Comparison of ENCODE assay signal across 18 cellular contexts in genomic region chr5:141039061-141039460, GRCh38. TPM values are rescaled to one million over a fixed set of nuclear protein-coding genes. Genes with fewer than 3 reads are reported as not detected.
DNase-seq lines count a peak whose midpoint lies in the region; ATAC-seq and TF ChIP-seq lines count a peak whose summit lies in the region.
"Had no signal": no experiment of that assay in that cellular context is flagged by ENCODE, and none has a peak within 500 bp of the region (broad histone marks: within the 10 kb centered on the region; RNA-seq: fewer than 3 reads in every experiment).

No MANE protein-coding gene starts in this region.

- no peaks in the 10 kb centered on the region for H3K36me3 ChIP-seq in BE2C
- no peaks in the 10 kb centered on the region for H3K36me3 ChIP-seq in HUES48 (ENCODE audit: control insufficient read depth, insufficient read depth, low read length)
- H3K36me3 ChIP-seq: MG63 had no signal

- H3K27me3 Mint-ChIP-seq in WTC11 (ENCODE audit: low read depth) (no peaks in the 10 kb centered on the region), nephron (ENCODE audit: low read depth) (no peaks in the 10 kb centered on the region)

- H3K36me3 Mint-ChIP-seq in WTC11 = no peaks in the 10 kb centered on the region
- no peaks in the 10 kb centered on the region for H3K36me3 Mint-ChIP-seq in nephron (ENCODE audit: low read depth)

- DNase-seq in BE2C (no peak), WTC11 (ENCODE audit: low spot score) (no peak), NOMO-1 (lab: John Stamatoyannopoulos, UW; ENCODE audit: unreplicated experiment in 2 of 2) (no peak), G401 (ENCODE audit: low spot score) (no peak), NCI-H2227 treated with DMSO at 0.1 percent for 48 hours (lab: John Stamatoyannopoulos, UW) (no peak), pons (ENCODE audit: low spot score) (no peak)
- DNase-seq: DMS 273 treated with DMSO at 0.1 percent for 48 hours, EL, HFFc6, Kasumi-1, MG63, NCI-H226 had no signal

- CTCF ChIA-PET in WTC11 (lab: Charles Lee) = interaction anchor here (1.0 to 3.9 kb wide), 17 partner anchors 39 to 197 kb away, joined by 3 to 243 read pairs (median 15); partner anchors contain the start of genes PCDHA11, PCDHA13, PCDHA8 and PCDHAC1

- peaks cover 4% of the 10 kb centered on the region for H3K4me1 Mint-ChIP-seq in WTC11
- H3K4me1 Mint-ChIP-seq in nephron = peaks cover 4% of the 10 kb centered on the region

- in situ Hi-C loops in G401 (cut with HindIII; ENCODE audit: low sequenced_read_pairs) = no loop called here

- H3K9me3 ChIP-seq in BE2C (no peaks in the 10 kb centered on the region), HUES48 (ENCODE audit: control insufficient read depth, insufficient read depth, low read length) (no peaks in the 10 kb centered on the region)

- H3K4me3 Mint-ChIP-seq in WTC11 (no peak overlapping the region; the same call in 1 of the 2 replicates), nephron (peak overlapping the region in 2 of 3 experiments; percentile 26 to 31)
- H3K4me3 Mint-ChIP-seq: HFFc6 had no signal

- ATAC-seq in WTC11 = no peak

- H3K4me3 ChIP-seq in BE2C (ENCODE audit: low read depth, low read length) (peak overlapping the region; percentile 74), HUES48 (ENCODE audit: low read depth, low read length) (peak overlapping the region; percentile 71; the same call in 1 of the 2 replicates)
- H3K4me3 ChIP-seq: MG63 had no signal

- 0 out of 2 replicates have a peak overlapping the region, but pooled peaks have one; percentile 0 for H3K9ac ChIP-seq in HUES48 (ENCODE audit: low read depth, low read length)

- H3K27ac Mint-ChIP-seq in WTC11 = 0 out of 2 replicates have a peak overlapping the region, but pooled peaks have one; percentile 5
- H3K27ac Mint-ChIP-seq in nephron = no peak overlapping the region
- H3K27ac Mint-ChIP-seq: HFFc6 had no signal

- POLR2A ChIA-PET in WTC11 (lab: Charles Lee) = interaction anchor here (1.3 to 2.4 kb wide), 2 partner anchors 37 to 112 kb away, joined by 6 to 50 read pairs; partner anchors contain the start of gene PCDHAC1

- H3K4me1 ChIP-seq in BE2C (no peaks in the 10 kb centered on the region; the same call in 1 of the 2 replicates), HUES48 (ENCODE audit: control insufficient read depth, insufficient read depth, low read length) (peaks cover 21% of the 10 kb centered on the region)

- no peaks in the 10 kb centered on the region for H3K9me3 Mint-ChIP-seq in WTC11
- H3K9me3 Mint-ChIP-seq in nephron = no peaks in the 10 kb centered on the region

- no peak overlapping the region for H3K27ac ChIP-seq in HUES48 (ENCODE audit: low read depth, low read length)

- no peaks in the 10 kb centered on the region for H3K27me3 ChIP-seq in BE2C
- H3K27me3 ChIP-seq in HUES48 (ENCODE audit: control insufficient read depth, insufficient read depth, low read length) = no peaks in the 10 kb centered on the region

- TF ChIP-seq CTCF in BE2C (IDR thresholded peaks at IDR 0.05; ENCODE audit: low read depth, low read length) (no peak), WTC11 (IDR thresholded peaks at IDR 0.05) (no peak), nephron (IDR thresholded peaks at IDR 0.05; ENCODE audit: unreplicated experiment in 3 of 3) (no peak)

TF ChIP-seq in WTC11, 78 proteins besides CTCF, POLR2A, EP300 and RAD21 (continues in another document):
- no peak for TF ChIP-seq PREB (CRISPR knock-in tag; IDR thresholded peaks at IDR 0.05; ENCODE audit: borderline replicate concordance)
- no peak for TF ChIP-seq CREM (CRISPR knock-in tag; IDR thresholded peaks at IDR 0.05)
- no peak for TF ChIP-seq FOXP1 (CRISPR knock-in tag; IDR thresholded peaks at IDR 0.05; ENCODE audit: borderline replicate concordance)
- no peak for TF ChIP-seq ZNF416 (CRISPR knock-in tag; IDR thresholded peaks at IDR 0.05)
- TF ChIP-seq RELA (CRISPR knock-in tag; IDR thresholded peaks at IDR 0.05; ENCODE audit: borderline replicate concordance) = no peak
- TF ChIP-seq, protein P1, sequence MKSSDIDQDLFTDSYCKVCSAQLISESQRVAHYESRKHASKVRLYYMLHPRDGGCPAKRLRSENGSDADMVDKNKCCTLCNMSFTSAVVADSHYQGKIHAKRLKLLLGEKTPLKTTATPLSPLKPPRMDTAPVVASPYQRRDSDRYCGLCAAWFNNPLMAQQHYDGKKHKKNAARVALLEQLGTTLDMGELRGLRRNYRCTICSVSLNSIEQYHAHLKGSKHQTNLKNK (CRISPR knock-in tag; IDR thresholded peaks at IDR 0.05) = no peak
- TF ChIP-seq, protein P2, sequence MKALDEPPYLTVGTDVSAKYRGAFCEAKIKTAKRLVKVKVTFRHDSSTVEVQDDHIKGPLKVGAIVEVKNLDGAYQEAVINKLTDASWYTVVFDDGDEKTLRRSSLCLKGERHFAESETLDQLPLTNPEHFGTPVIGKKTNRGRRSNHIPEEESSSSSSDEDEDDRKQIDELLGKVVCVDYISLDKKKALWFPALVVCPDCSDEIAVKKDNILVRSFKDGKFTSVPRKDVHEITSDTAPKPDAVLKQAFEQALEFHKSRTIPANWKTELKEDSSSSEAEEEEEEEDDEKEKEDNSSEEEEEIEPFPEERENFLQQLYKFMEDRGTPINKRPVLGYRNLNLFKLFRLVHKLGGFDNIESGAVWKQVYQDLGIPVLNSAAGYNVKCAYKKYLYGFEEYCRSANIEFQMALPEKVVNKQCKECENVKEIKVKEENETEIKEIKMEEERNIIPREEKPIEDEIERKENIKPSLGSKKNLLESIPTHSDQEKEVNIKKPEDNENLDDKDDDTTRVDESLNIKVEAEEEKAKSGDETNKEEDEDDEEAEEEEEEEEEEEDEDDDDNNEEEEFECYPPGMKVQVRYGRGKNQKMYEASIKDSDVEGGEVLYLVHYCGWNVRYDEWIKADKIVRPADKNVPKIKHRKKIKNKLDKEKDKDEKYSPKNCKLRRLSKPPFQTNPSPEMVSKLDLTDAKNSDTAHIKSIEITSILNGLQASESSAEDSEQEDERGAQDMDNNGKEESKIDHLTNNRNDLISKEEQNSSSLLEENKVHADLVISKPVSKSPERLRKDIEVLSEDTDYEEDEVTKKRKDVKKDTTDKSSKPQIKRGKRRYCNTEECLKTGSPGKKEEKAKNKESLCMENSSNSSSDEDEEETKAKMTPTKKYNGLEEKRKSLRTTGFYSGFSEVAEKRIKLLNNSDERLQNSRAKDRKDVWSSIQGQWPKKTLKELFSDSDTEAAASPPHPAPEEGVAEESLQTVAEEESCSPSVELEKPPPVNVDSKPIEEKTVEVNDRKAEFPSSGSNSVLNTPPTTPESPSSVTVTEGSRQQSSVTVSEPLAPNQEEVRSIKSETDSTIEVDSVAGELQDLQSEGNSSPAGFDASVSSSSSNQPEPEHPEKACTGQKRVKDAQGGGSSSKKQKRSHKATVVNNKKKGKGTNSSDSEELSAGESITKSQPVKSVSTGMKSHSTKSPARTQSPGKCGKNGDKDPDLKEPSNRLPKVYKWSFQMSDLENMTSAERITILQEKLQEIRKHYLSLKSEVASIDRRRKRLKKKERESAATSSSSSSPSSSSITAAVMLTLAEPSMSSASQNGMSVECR (CRISPR knock-in tag; IDR thresholded peaks at IDR 0.05; ENCODE audit: borderline replicate concordance) = no peak
- TF ChIP-seq, protein P3, sequence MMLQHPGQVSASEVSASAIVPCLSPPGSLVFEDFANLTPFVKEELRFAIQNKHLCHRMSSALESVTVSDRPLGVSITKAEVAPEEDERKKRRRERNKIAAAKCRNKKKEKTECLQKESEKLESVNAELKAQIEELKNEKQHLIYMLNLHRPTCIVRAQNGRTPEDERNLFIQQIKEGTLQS (CRISPR knock-in tag; conservative IDR thresholded peaks at IDR 0.05) = no peak
- no peak for TF ChIP-seq ZNF232 (CRISPR knock-in tag; IDR thresholded peaks at IDR 0.05)
- TF ChIP-seq NR3C1 (CRISPR knock-in tag; conservative IDR thresholded peaks at IDR 0.05; ENCODE audit: low read depth) = no peak
- TF ChIP-seq, protein P4, sequence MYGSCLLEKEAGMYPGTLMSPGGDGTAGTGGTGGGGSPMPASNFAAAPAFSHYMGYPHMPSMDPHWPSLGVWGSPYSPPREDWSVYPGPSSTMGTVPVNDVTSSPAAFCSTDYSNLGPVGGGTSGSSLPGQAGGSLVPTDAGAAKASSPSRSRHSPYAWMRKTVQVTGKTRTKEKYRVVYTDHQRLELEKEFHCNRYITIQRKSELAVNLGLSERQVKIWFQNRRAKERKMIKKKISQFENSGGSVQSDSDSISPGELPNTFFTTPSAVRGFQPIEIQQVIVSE (CRISPR knock-in tag; IDR thresholded peaks at IDR 0.05; ENCODE audit: borderline replicate concordance) = no peak
- TF ChIP-seq TEAD1 (CRISPR knock-in tag; IDR thresholded peaks at IDR 0.05) = no peak

RNA-seq across cellular contexts. Expression of gene PCDHB1, which starts 12.1 kb away (rescaled TPM):
- not detected for polyA plus RNA-seq in BE2C (2012; ENCODE audit: insufficient read depth, insufficient read length, low read depth)
- 0.09 to 0.13 TPM (median 0.11 TPM) in 3 replicates for total RNA-seq in WTC11 (2021)
- total RNA-seq in G401 (2014; rRNA removed; shearing (Covaris generic)) = not detected in 2 replicates
- total RNA-seq: HFFc6; HT-29; SK-MEL-5; T-helper 2 cell treated with Interferon-gamma antibody and Interleukin-4, amounts not matched to agents 100 ng/mL and 5 ng/mL, for 36 hours had no signal
- polyA plus RNA-seq: AG04450 had no signal

RNA-seq across cellular contexts. Expression of gene PCDHB2, which starts 55.4 kb away (rescaled TPM):
- 14.2 TPM for polyA plus RNA-seq in BE2C (2012; ENCODE audit: insufficient read depth, insufficient read length, low read depth)
- total RNA-seq in WTC11 (2021) = 22.9 to 26.2 TPM (median 23.1 TPM) in 3 replicates
- total RNA-seq in G401 (2014; rRNA removed; shearing (Covaris generic)) = 11.6 and 17.6 TPM in 2 replicates
- total RNA-seq: HT-29 had no signal
